Comparison of ENCODE assay signal across 8 cellular contexts in the genomic region with DNA sequence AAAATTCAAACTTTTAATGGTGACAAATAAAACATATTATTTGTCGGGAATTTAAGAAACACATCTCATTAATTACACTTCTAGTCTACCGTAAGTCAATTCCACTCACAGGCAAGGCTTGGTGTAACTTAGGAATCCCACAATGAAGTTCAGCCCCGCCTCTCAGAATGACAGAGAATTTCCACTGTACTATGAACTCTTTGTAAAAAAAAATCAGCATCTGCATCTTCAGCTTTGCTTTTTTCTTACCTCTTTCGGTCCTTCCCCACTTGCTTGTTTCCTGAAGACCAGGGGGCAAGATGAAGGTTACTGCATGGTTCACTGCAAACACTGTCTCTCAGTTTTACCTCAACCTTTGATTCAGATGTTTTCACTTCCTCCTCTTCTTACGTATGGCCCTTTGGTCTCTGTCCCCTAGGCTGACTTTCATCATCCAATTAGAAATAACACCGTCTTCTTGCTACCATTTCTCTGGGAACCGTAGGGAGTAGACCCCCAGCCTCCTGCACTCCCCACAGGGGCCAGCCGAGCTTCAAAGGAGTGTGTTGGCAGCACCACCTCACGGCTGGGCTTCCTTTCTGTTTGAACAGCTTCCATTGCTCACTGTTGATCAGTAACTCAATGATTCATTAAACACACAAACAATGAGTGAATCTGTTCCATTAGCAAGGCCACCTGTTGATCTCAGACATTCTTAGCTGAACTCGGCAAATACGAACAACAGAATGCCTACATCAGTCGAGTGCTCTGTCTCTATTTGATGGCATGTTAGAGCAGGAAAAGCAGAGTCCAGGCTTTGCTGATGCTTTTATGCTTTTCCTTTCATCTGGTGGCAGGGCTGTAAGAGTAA.
A peak's percentile ranks its signal among the peaks of the same experiment; 100 is the strongest.
DNase-seq lines count a peak whose midpoint lies in the region; ATAC-seq lines count a peak whose summit lies in the region.

No MANE protein-coding gene starts in this region.

- DNase-seq in A172 (ENCODE audit: low spot score) (peak; percentile 51), NCI-H748 treated with DMSO at 0.1 percent for 48 hours (lab: John Stamatoyannopoulos, UW) (peak; percentile 40), glomerular visceral epithelial cell (ENCODE audit: extremely low spot score) (peak; percentile 82), globus pallidus (ENCODE audit: low spot score) (no peak), sciatic nerve (ENCODE audit: low spot score) (no peak), cerebellar cortex (ENCODE audit: low spot score) (no peak)

- intact Hi-C loops in sciatic nerve (cut with DNase I): no loop called here

- ATAC-seq in GM19035 (IDR thresholded peaks at IDR 0.05; ENCODE audit: unreplicated experiment) (peak; percentile 98), HG03066 (IDR thresholded peaks at IDR 0.05; ENCODE audit: low read depth, unreplicated experiment) (peak; percentile 95), sciatic nerve (no peak)

Comparison
In these comparisons a context has a peak if more than half of its experiments do, and no peak if none do; other contexts are left out.
1. DNase-seq: peak in A172 (single experiment), NCI-H748 treated with DMSO at 0.1 percent for 48 hours (single experiment) and glomerular visceral epithelial cell (single experiment); none in globus pallidus (single experiment), sciatic nerve (single experiment) and cerebellar cortex (single experiment).